In the genomic region with DNA sequence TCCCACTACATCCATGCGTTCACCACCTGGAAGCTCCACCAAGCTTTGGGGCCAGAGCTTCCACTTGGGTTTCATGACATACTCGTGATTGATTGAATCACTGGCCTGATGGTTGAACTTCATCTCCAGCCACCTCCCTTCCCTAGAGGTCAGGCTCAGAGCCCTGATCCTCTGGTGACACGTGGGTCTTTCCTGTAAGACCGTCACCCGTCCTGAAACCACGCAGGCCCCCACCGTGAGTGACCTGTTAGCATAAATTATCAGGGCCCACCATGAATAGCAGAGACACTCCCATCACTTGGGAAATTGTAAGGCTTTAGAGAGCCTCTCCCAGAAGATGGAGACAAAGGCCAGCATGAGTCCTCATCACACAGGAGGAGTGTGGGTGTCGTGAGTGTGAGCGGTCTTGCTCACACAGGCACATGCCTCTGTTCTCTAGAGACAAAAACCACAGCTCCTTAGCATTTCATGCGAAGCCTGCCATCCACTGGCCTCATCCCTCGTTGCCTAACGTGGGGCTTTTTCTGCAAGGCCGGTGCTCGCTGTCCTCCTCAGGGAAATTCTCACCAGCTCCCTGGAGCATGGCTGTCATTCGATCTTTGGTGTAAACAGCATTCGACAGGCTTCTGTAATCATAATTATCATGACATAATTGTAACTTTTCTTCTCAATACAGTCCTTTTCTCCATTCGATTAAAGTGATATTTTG, we compare ENCODE assay signal across 12 cellular contexts.
DNase-seq lines count a peak whose midpoint lies in the region; ATAC-seq and TF ChIP-seq lines count a peak whose summit lies in the region.
"Had no signal": no experiment of that assay in that cellular context is flagged by ENCODE, and none has a peak within 500 bp of the region (broad histone marks: within the 10 kb centered on the region; RNA-seq: fewer than 3 reads in every experiment).

No MANE protein-coding gene starts in this region.

- peak; percentile 50 for DNase-seq in stimulated activated naive CD8-positive, alpha-beta T cell treated with anti-CD3 and anti-CD28 coated beads, Interleukin-15, Interleukin-2, amounts not matched to agents 100 U/mL and 50 U/mL, for 24 hours
- DNase-seq in stimulated activated naive CD8-positive, alpha-beta T cell treated with anti-CD3 and anti-CD28 coated beads, Interleukin-15, amount 100 ng/mL, for 72 hours: no peak
- DNase-seq in astrocyte of the spinal cord (ENCODE audit: low read depth, low spot score): no peak
- DNase-seq in upper lobe of right lung: peak; percentile 60
- DNase-seq in dermis blood vessel endothelial cell: no peak
- DNase-seq in testis: no peak
- DNase-seq: T-helper 9 cell had no signal

- H3K36me3 ChIP-seq in upper lobe of right lung (no peaks in the 10 kb centered on the region), testis (ENCODE audit: low read depth, missing control alignments) (no peaks in the 10 kb centered on the region)

- H3K4me1 Mint-ChIP-seq in stimulated activated naive CD8-positive, alpha-beta T cell treated with anti-CD3 and anti-CD28 coated beads, Interleukin-15, amount 100 ng/mL, for 72 hours: peaks cover 94% of the 10 kb centered on the region

- H3K27ac ChIP-seq in upper lobe of right lung (no peak overlapping the region), testis (no peak overlapping the region)

- H3K9me3 ChIP-seq in upper lobe of right lung: no peaks in the 10 kb centered on the region
- no peaks in the 10 kb centered on the region for H3K9me3 ChIP-seq in testis

- peak; percentile 12 for ATAC-seq in stimulated activated naive CD8-positive, alpha-beta T cell treated with anti-CD3 and anti-CD28 coated beads, Interleukin-15, Interleukin-2, amounts not matched to agents 100 U/mL and 50 U/mL, for 24 hours
- ATAC-seq in stimulated activated naive CD8-positive, alpha-beta T cell treated with anti-CD3 and anti-CD28 coated beads, Interleukin-15, amount 100 ng/mL, for 72 hours: no peak
- ATAC-seq in HG02938 (IDR thresholded peaks at IDR 0.05; ENCODE audit: unreplicated experiment) (peak; percentile 15), upper lobe of right lung (peak; percentile 69), GM18873 (IDR thresholded peaks at IDR 0.05; ENCODE audit: low FRiP score, unreplicated experiment) (no peak)

- 82 to 88% methylated on average over 15 to 17 of the region's 17 CpGs for WGBS in testis, 2 donors

- peak overlapping the region in 1 of 2 donors; percentile 93 for H3K27ac Mint-ChIP-seq in stimulated activated naive CD8-positive, alpha-beta T cell treated with anti-CD3 and anti-CD28 coated beads, Interleukin-15, amount 100 ng/mL, for 72 hours

- H3K4me3 ChIP-seq in astrocyte of the spinal cord (ENCODE audit: low read depth, low read length): no peak overlapping the region
- no peak overlapping the region for H3K4me3 ChIP-seq in upper lobe of right lung
- H3K4me3 ChIP-seq in testis: no peak overlapping the region
- H3K4me3 ChIP-seq: lung had no signal

- no peaks in the 10 kb centered on the region for H3K9me3 Mint-ChIP-seq in stimulated activated naive CD8-positive, alpha-beta T cell treated with anti-CD3 and anti-CD28 coated beads, Interleukin-15, amount 100 ng/mL, for 72 hours
- H3K9me3 Mint-ChIP-seq: central memory CD8-positive, alpha-beta T cell; IgD-negative memory B cell had no signal

- H3K4me1 ChIP-seq in upper lobe of right lung (peaks cover 5% of the 10 kb centered on the region), testis (no peaks in the 10 kb centered on the region)

- no peak for TF ChIP-seq POLR2A in testis (IDR thresholded peaks at IDR 0.05)

- intact Hi-C loops in upper lobe of right lung (cut with DNase I): no loop called here
- intact Hi-C loops in testis (cut with DNase I; ENCODE audit: low total_unique reads): no loop called here

- no peaks in the 10 kb centered on the region for H3K27me3 ChIP-seq in upper lobe of right lung
- H3K27me3 ChIP-seq in testis: no peaks in the 10 kb centered on the region

- in situ Hi-C loops in astrocyte of the spinal cord (cut with HindIII; ENCODE audit: low sequenced_read_pairs): no loop called here

- H3K27me3 Mint-ChIP-seq in stimulated activated naive CD8-positive, alpha-beta T cell treated with anti-CD3 and anti-CD28 coated beads, Interleukin-15, amount 100 ng/mL, for 72 hours: no peaks in the 10 kb centered on the region
- H3K27me3 Mint-ChIP-seq: central memory CD8-positive, alpha-beta T cell had no signal

- TF ChIP-seq CTCF in astrocyte of the spinal cord (IDR thresholded peaks at IDR 0.05; ENCODE audit: low read depth, low read length) (peak; percentile 16), upper lobe of right lung (IDR thresholded peaks at IDR 0.05) (peak; percentile 7), testis (IDR thresholded peaks at IDR 0.05) (no peak)

- H3K4me3 Mint-ChIP-seq in stimulated activated naive CD8-positive, alpha-beta T cell treated with anti-CD3 and anti-CD28 coated beads, Interleukin-15, amount 100 ng/mL, for 72 hours: peak overlapping the region in 1 of 2 donors; percentile 71
- H3K4me3 Mint-ChIP-seq: central memory CD8-positive, alpha-beta T cell had no signal

Comparison
In these comparisons a context has a peak if more than half of its experiments do, and no peak if none do; other contexts are left out.
1. ATAC-seq: peak in stimulated activated naive CD8-positive, alpha-beta T cell treated with anti-CD3 and anti-CD28 coated beads, Interleukin-15, Interleukin-2, amounts not matched to agents 100 U/mL and 50 U/mL, for 24 hours (single experiment), HG02938 (single experiment) and upper lobe of right lung (single experiment); none in stimulated activated naive CD8-positive, alpha-beta T cell treated with anti-CD3 and anti-CD28 coated beads, Interleukin-15, amount 100 ng/mL, for 72 hours (single experiment) and GM18873 (single experiment).
2. DNase-seq: peak in stimulated activated naive CD8-positive, alpha-beta T cell treated with anti-CD3 and anti-CD28 coated beads, Interleukin-15, Interleukin-2, amounts not matched to agents 100 U/mL and 50 U/mL, for 24 hours (single experiment) and upper lobe of right lung (single experiment); none in stimulated activated naive CD8-positive, alpha-beta T cell treated with anti-CD3 and anti-CD28 coated beads, Interleukin-15, amount 100 ng/mL, for 72 hours (0 of 2), astrocyte of the spinal cord (single experiment), dermis blood vessel endothelial cell (single experiment) and testis (single experiment).
3. CTCF ChIP-seq: peak in astrocyte of the spinal cord (single experiment) and upper lobe of right lung (single experiment); none in testis (0 of 3).